10 cellular contexts compared by ENCODE assay signal in genomic region chr2:15607709-15608391, GRCh38.
"Had no signal": no experiment of that assay in that cellular context is flagged by ENCODE, and none has a peak within 500 bp of the region (broad histone marks: within the 10 kb centered on the region; RNA-seq: fewer than 3 reads in every experiment).

No MANE protein-coding gene starts in this region.

- H3K9ac ChIP-seq: GM23248, KMS-11 had no signal

- H3K27ac ChIP-seq: GM23248, HL-60, KMS-11 had no signal

- H3K4me3 Mint-ChIP-seq: HFFc6 had no signal

- H3K4me3 ChIP-seq: GM23248, HAP-1 had no signal

- H2AFZ ChIP-seq: GM23248 had no signal

- H3K9me3 Mint-ChIP-seq: HFFc6 had no signal

- H3K4me2 ChIP-seq: KMS-11 had no signal

- H3K27ac Mint-ChIP-seq: HFFc6 had no signal

- H3K9me3 ChIP-seq: HAP-1 had no signal

- ATAC-seq: HCT116 had no signal

- DNase-seq: GM23248, GOT3, H7, HFFc6, IMR-90, KBM-7 had no signal
